Comparison of ENCODE assay signal across 8 cellular contexts in genomic region chr11:9138612-9139579, GRCh38. TPM values are rescaled to one million over a fixed set of nuclear protein-coding genes. Genes with fewer than 3 reads are reported as not detected.
DNase-seq lines count a peak whose midpoint lies in the region; TF ChIP-seq lines count a peak whose summit lies in the region.
"Had no signal": no experiment of that assay in that cellular context is flagged by ENCODE, and none has a peak within 500 bp of the region (broad histone marks: within the 10 kb centered on the region; RNA-seq: fewer than 3 reads in every experiment).

No MANE protein-coding gene starts in this region.

- H3K79me1 ChIP-seq in mesenchymal stem cell (replicated peaks; ENCODE audit: low read length, poor library complexity, severe bottlenecking), result peaks cover 12% of the 10 kb centered on the region

- H3K4me2 ChIP-seq in mammary epithelial cell (ENCODE audit: insufficient read depth, low read depth, low read length), result peak overlapping the region; percentile 78
- H3K4me2 ChIP-seq in mesenchymal stem cell (ENCODE audit: low read length, poor library complexity, severe bottlenecking), result no peak overlapping the region

- H2AK5ac ChIP-seq in mesenchymal stem cell (ENCODE audit: low read length, severe bottlenecking), result no peak overlapping the region

- intact Hi-C loops in mammary epithelial cell (cut with micrococcal nuclease), result loop anchor here (5.0 to 10.0 kb wide), 2 partner anchors 47 to 454 kb away; partner anchors contain the start of genes RPL27A, SCUBE2 and TRIM66

- no peak overlapping the region for H4K8ac ChIP-seq in mesenchymal stem cell (ENCODE audit: low read length)

- TSS peak; percentile 62 for BruUV-seq in mammary epithelial cell (replicated peaks; lab: Mats Ljungman, UMichigan)

- H3K14ac ChIP-seq in mesenchymal stem cell (ENCODE audit: low read length in 2 of 2), result no peak overlapping the region

- no peak overlapping the region for H2AFZ ChIP-seq in mammary epithelial cell (ENCODE audit: low read depth, low read length)
- H2AFZ ChIP-seq in mesenchymal stem cell (ENCODE audit: low read depth, low read length), result no peak overlapping the region

- dilution Hi-C loops in mammary epithelial cell (cut with HindIII; ENCODE audit: low sequenced_read_pairs), result loop anchor here (10.0 kb wide), 1 partner anchor 64 kb away; no protein-coding TSS in a partner anchor

- H2BK12ac ChIP-seq in mesenchymal stem cell (ENCODE audit: low read length in 2 of 2), result no peak overlapping the region

- H3K4me3 ChIP-seq in HEK293 (ENCODE audit: low read depth, low read length) (no peak overlapping the region), mammary epithelial cell (replicated peaks in 1 of 3; ENCODE audit: insufficient read depth in 1 of 3, low read depth in 2 of 3, low read length in 3 of 3) (peak overlapping the region in 1 of 3 experiments; percentile 13), mesenchymal stem cell (ENCODE audit: insufficient read depth in 1 of 2, low read depth in 1 of 2, low read length in 2 of 2) (no peak overlapping the region)
- H3K4me3 ChIP-seq: SJCRH30 had no signal

- H2BK120ac ChIP-seq in mesenchymal stem cell (ENCODE audit: low read depth, low read length), result no peak overlapping the region

- H3K9me3 ChIP-seq in HEK293 (ENCODE audit: control insufficient read depth, insufficient read depth, low read depth, low read length) (no peaks in the 10 kb centered on the region), mammary epithelial cell (replicated peaks; ENCODE audit: insufficient read depth, low read length) (no peaks in the 10 kb centered on the region), mesenchymal stem cell (ENCODE audit: control insufficient read depth, low read length) (no peaks in the 10 kb centered on the region)
- H3K9me3 ChIP-seq: SJCRH30 had no signal

- H3K36me3 ChIP-seq in HEK293 (ENCODE audit: control insufficient read depth in 2 of 2, insufficient read depth in 1 of 2, low read length in 2 of 2) (peaks cover 0 to 76% of the 10 kb centered on the region in 2 experiments; a peak in 2 of 3 replicates), mammary epithelial cell (ENCODE audit: insufficient read depth, low read length) (peaks cover 8% of the 10 kb centered on the region), mesenchymal stem cell (ENCODE audit: control insufficient read depth in 1 of 2, insufficient read depth in 2 of 2, low read depth in 1 of 2, low read length in 2 of 2) (peaks cover 44 to 86% of the 10 kb centered on the region in 2 experiments)

- H3K27ac ChIP-seq in HEK293 (ENCODE audit: extremely low read depth, low read depth, low read length) (peak overlapping the region; percentile 66), mammary epithelial cell (ENCODE audit: insufficient read depth, low read depth, low read length) (peak overlapping the region; percentile 58), mesenchymal stem cell (ENCODE audit: low read length, poor library complexity, severe bottlenecking) (peak overlapping the region; percentile 69)
- H3K27ac ChIP-seq: SJCRH30 had no signal

- H3K4ac ChIP-seq in mesenchymal stem cell (ENCODE audit: low read depth in 1 of 2, low read length in 2 of 2), result no peak overlapping the region

- no peak overlapping the region for H4K91ac ChIP-seq in mesenchymal stem cell (ENCODE audit: low read length)

- no peaks in the 10 kb centered on the region for H3K27me3 ChIP-seq in mammary epithelial cell (ENCODE audit: insufficient read depth, low read length)
- no peaks in the 10 kb centered on the region for H3K27me3 ChIP-seq in mesenchymal stem cell (ENCODE audit: control insufficient read depth in 1 of 2, insufficient read depth in 1 of 2, low read length in 2 of 2)
- H3K27me3 ChIP-seq: SJCRH30 had no signal

- DNase-seq in NCI-H69 (lab: John Stamatoyannopoulos, UW), result peak; percentile 98
- DNase-seq in mammary epithelial cell, result peak; percentile 96
- peak; percentile 79 for DNase-seq in mesenchymal stem cell
- no peak for DNase-seq in superior temporal gyrus (ENCODE audit: extremely low spot score)
- DNase-seq in GM13977 (ENCODE audit: low spot score), result no peak
- DNase-seq in Kasumi-1 (lab: John Stamatoyannopoulos, UW), result no peak

- H3K9ac ChIP-seq in mammary epithelial cell (ENCODE audit: insufficient read depth, low read length), result no peak overlapping the region
- H3K9ac ChIP-seq in mesenchymal stem cell (ENCODE audit: low read length), result peak overlapping the region; percentile 52

- no peak overlapping the region for H2BK5ac ChIP-seq in mesenchymal stem cell (ENCODE audit: low read depth, low read length, poor library complexity, severe bottlenecking)

- H3K79me2 ChIP-seq in mammary epithelial cell (ENCODE audit: insufficient read depth, low read length), result no peaks in the 10 kb centered on the region

- H4K20me1 ChIP-seq in mammary epithelial cell (ENCODE audit: insufficient read depth, low read length), result no peaks in the 10 kb centered on the region

- WGBS in mammary epithelial cell (ENCODE audit: low coverage, missing lambda C conversion rate), result 19% methylated on average over 18 of the region's 18 CpGs
- WGBS in mesenchymal stem cell, result 49% methylated on average over 10 of the region's 18 CpGs

- H2BK15ac ChIP-seq in mesenchymal stem cell (ENCODE audit: low read depth, poor library complexity, severe bottlenecking), result no peak overlapping the region

- CTCF ChIA-PET in HEK293 (lab: Yijun Ruan, JAX), result interaction anchor here (0.6 to 5.2 kb wide), 26 partner anchors 8 to 870 kb away, joined by 3 to 78 read pairs (median 4); no protein-coding TSS in a partner anchor
- CTCF ChIA-PET in mammary epithelial cell (lab: Charles Lee; ENCODE audit: low non-redundant PET), result interaction anchor here (0.6 kb wide), 1 partner anchor 351 kb away, joined by 3 read pairs; no protein-coding TSS in a partner anchor

- no peak overlapping the region for H3K23ac ChIP-seq in mesenchymal stem cell (ENCODE audit: low read length in 2 of 2)

- TF ChIP-seq CTCF in HEK293 (tag by site-specific recombination; IDR thresholded peaks at IDR 0.05), result no peak
- no peak for TF ChIP-seq CTCF in mammary epithelial cell (conservative IDR thresholded peaks at IDR 0.05 in 1 of 2, IDR thresholded peaks at IDR 0.05 in 1 of 2; ENCODE audit: extremely low read depth in 1 of 2, insufficient read depth in 1 of 2, low read depth in 1 of 2, low read length in 2 of 2)
- no peak for TF ChIP-seq CTCF in GM13977 (IDR thresholded peaks at IDR 0.05; ENCODE audit: extremely low read depth, insufficient read depth, missing control alignments)

- H3K18ac ChIP-seq in mesenchymal stem cell (ENCODE audit: low read depth in 1 of 2, low read length in 2 of 2), result peak overlapping the region in 1 of 2 experiments; percentile 37

- POLR2A ChIA-PET in HEK293 (lab: Yijun Ruan, JAX), result interaction anchor here (0.6 kb wide), 1 partner anchor 31 kb away, joined by 4 read pairs; no protein-coding TSS in a partner anchor

- H3K4me1 ChIP-seq in HEK293 (ENCODE audit: control insufficient read depth, insufficient read depth, low read length), result peaks cover 15% of the 10 kb centered on the region
- peaks cover 28% of the 10 kb centered on the region for H3K4me1 ChIP-seq in mammary epithelial cell (ENCODE audit: insufficient read depth, low read length)
- H3K4me1 ChIP-seq in mesenchymal stem cell (ENCODE audit: control insufficient read depth, insufficient read depth, low read depth, low read length), result peaks cover 19% of the 10 kb centered on the region
- H3K4me1 ChIP-seq: SJCRH30 had no signal

- in situ Hi-C loops in mammary epithelial cell (cut with MboI; ENCODE audit: low sequenced_read_pairs in 2 of 2) (loop anchor here (5.0 kb wide), 2 partner anchors 112 to 122 kb away; no protein-coding TSS in a partner anchor), GM13977 (cut with MboI; ENCODE audit: low pct_unique_long_range_greater_than_20kb, low sequenced_read_pairs, unreplicated experiment) (loop anchor here (10.0 kb wide), 1 partner anchor 124 kb away; no protein-coding TSS in a partner anchor)

TF ChIP-seq in HEK293, 187 proteins besides CTCF, POLR2A, EP300 and RAD21 (continues in another document):
- TF ChIP-seq YY1 (tag by site-specific recombination; IDR thresholded peaks at IDR 0.05), result no peak
- TF ChIP-seq ZNF677 (tag by site-specific recombination; IDR thresholded peaks at IDR 0.05), result no peak
- no peak for TF ChIP-seq ZSCAN23 (tag by site-specific recombination; IDR thresholded peaks at IDR 0.05)
- no peak for TF ChIP-seq GLIS2 (tag by site-specific recombination; IDR thresholded peaks at IDR 0.05)
- peak; percentile 36; the same call in 1 of the 2 replicates for TF ChIP-seq ZNF600 (tag by site-specific recombination; IDR thresholded peaks at IDR 0.05)
- no peak for TF ChIP-seq KLF10 (tag by site-specific recombination; IDR thresholded peaks at IDR 0.05)
- TF ChIP-seq ZEB2 (tag by site-specific recombination; IDR thresholded peaks at IDR 0.05), result peak; percentile 79
- no peak; the same call in 1 of the 2 replicates for TF ChIP-seq ZBTB21 (tag by site-specific recombination; IDR thresholded peaks at IDR 0.05)
- no peak for TF ChIP-seq ZNF704 (tag by site-specific recombination; IDR thresholded peaks at IDR 0.05)
- no peak for TF ChIP-seq ZNF560 (tag by site-specific recombination; IDR thresholded peaks at IDR 0.05; ENCODE audit: borderline replicate concordance)
- no peak for TF ChIP-seq KLF16 (tag by site-specific recombination; IDR thresholded peaks at IDR 0.05)
- TF ChIP-seq TCF7L2 (IDR thresholded peaks at IDR 0.05; ENCODE audit: borderline replicate concordance, low read depth, low read length), result no peak
- TF ChIP-seq ZNF202 (tag by site-specific recombination; IDR thresholded peaks at IDR 0.05; ENCODE audit: borderline replicate concordance), result no peak
- TF ChIP-seq ZNF747 (tag by site-specific recombination; IDR thresholded peaks at IDR 0.05), result no peak
- 0 out of 2 replicates have a peak, but pooled peaks have one; percentile 35 for TF ChIP-seq ZXDB (tag by site-specific recombination; IDR thresholded peaks at IDR 0.05)
- TF ChIP-seq ZFP69B (tag by site-specific recombination; IDR thresholded peaks at IDR 0.05), result peak; percentile 82
- no peak for TF ChIP-seq ZNF610 (tag by site-specific recombination; IDR thresholded peaks at IDR 0.05; ENCODE audit: borderline replicate concordance)

RNA-seq across cellular contexts. Expression of gene SCUBE2, which starts 47.5 kb away (rescaled TPM):
- total RNA-seq in mammary epithelial cell, result 1 to 10 TPM; 1.2 to 5.5 TPM
- polyA plus RNA-seq in mammary epithelial cell, result 0.57 TPM
- polyA minus RNA-seq in mammary epithelial cell, result not detected
- polyA plus RNA-seq in mesenchymal stem cell (2013, experiment 1 of 2), result 1.5 TPM
- polyA plus RNA-seq in mesenchymal stem cell (2013, experiment 2 of 2), result 1.7 TPM

Comparison
In these comparisons a context has a peak if more than half of its experiments do, and no peak if none do; other contexts are left out.
1. DNase-seq: peak in NCI-H69 (single experiment), mammary epithelial cell (single experiment) and mesenchymal stem cell (single experiment); none in superior temporal gyrus (single experiment), GM13977 (single experiment) and Kasumi-1 (0 of 2).
2. Peak in every context shown above with its lines, with median percentiles within 50 percentile points of each other: H3K27ac ChIP-seq.